Comparison of ENCODE assay signal across 8 cellular contexts in the genomic region with DNA sequence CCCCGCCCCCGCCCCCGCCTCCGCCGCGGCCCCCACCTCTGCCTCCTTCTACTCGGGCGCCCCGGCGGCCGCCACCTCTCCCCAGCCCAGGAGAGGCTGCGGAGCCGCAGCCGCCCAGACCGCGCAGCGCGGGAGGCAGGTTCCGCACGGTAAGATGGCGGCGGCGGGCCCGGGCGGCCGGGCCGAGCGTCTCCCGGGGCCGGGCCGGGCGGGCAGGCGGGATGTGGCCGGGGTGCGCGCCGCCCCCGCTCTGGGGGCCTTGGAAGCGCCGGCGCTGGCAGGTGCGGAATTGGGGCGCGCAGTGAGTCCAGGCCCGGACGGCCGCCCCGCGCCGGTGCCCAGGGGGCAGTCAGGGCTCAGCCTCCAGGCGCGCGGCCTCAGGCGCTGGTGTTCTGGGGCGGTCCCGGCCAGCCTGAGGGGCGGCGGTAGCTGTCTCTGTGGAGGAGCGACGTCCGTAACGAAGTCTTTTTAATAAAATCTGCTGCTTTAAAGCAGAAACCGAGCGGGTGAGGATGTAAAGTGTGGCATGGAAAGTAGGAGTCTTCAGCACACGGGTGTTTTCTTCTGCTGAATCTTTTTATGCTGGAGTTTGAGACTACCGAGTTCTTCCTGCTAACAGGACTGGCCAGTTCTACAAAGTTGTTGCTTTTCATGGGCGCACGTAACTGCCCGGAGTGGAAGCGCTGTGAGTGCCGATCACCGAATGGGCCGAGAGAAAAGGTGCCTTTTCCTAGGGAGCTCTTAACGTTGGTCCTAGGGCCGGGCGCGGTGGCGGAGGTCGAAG. TPM values are rescaled to one million over a fixed set of nuclear protein-coding genes. Genes with fewer than 3 reads are reported as not detected.
DNase-seq lines count a peak whose midpoint lies in the region; ATAC-seq and TF ChIP-seq lines count a peak whose summit lies in the region.

A gene (plus strand): TSS at position 43 of the 784 bp plus-strand sequence. CDS start 3,356 bp downstream, outside the sequence.

- no peaks in the 10 kb centered on the region for H3K27me3 Mint-ChIP-seq in activated CD4-positive, alpha-beta T cell treated with anti-CD3 and anti-CD28 coated beads, Interleukin-2, amount 10 ng/mL, durations not matched to agents 7 days and 5 days
- peaks cover 7% of the 10 kb centered on the region for H3K27me3 Mint-ChIP-seq in endothelial cell (ENCODE audit: unreplicated experiment)

- H3K36me3 ChIP-seq in mesodermal cell (ENCODE audit: control insufficient read depth, insufficient read depth, low read length): peaks cover 65% of the 10 kb centered on the region

- peak within 1 kb of the TSS; percentile 92 for H3K27ac Mint-ChIP-seq in activated CD4-positive, alpha-beta T cell treated with anti-CD3 and anti-CD28 coated beads, Interleukin-2, amount 10 ng/mL, durations not matched to agents 7 days and 5 days
- H3K27ac Mint-ChIP-seq in endothelial cell (ENCODE audit: unreplicated experiment): peak within 1 kb of the TSS; percentile 97

- CTCF ChIA-PET in GM10248 (lab: Yijun Ruan, JAX): interaction anchor here (0.9 to 3.6 kb wide), 8 partner anchors 11 to 37 kb away, joined by 3 to 20 read pairs (median 4); no protein-coding TSS in a partner anchor
- CTCF ChIA-PET in activated CD4-positive, alpha-beta T cell treated with anti-CD3 and anti-CD28 coated beads, Interleukin-2, amount 10 ng/mL, durations not matched to agents 7 days and 5 days (lab: Charles Lee): interaction anchor here (0.7 to 4.0 kb wide), 9 partner anchors 9 to 285 kb away, joined by 3 to 14 read pairs (median 4); a partner anchor contains a TSS

- ATAC-seq in GM21723 (IDR thresholded peaks at IDR 0.05; ENCODE audit: unreplicated experiment): peak; percentile 46

- H3K27ac ChIP-seq in mesodermal cell (ENCODE audit: low read depth, low read length, severe bottlenecking) (peak within 1 kb of the TSS; percentile 92), temporal lobe (ENCODE audit: low read depth, low read length) (peak within 1 kb of the TSS; percentile 82)

- POLR2A ChIA-PET in GM10248 (lab: Yijun Ruan, JAX): interaction anchor here (0.8 kb wide), 1 partner anchor 15 kb away, joined by 4 read pairs; a partner anchor contains a TSS
- POLR2A ChIA-PET in activated CD4-positive, alpha-beta T cell treated with anti-CD3 and anti-CD28 coated beads, Interleukin-2, amount 10 ng/mL, durations not matched to agents 7 days and 5 days (lab: Charles Lee): interaction anchor here (0.7 to 1.5 kb wide), 2 partner anchors 11 to 20 kb away, joined by 3 to 4 read pairs; no protein-coding TSS in a partner anchor

- peak within 1 kb of the TSS; percentile 92 for H3K4me3 ChIP-seq in mesodermal cell (ENCODE audit: extremely low read depth, insufficient read depth, low read length, poor library complexity, severe bottlenecking)

- 1% methylated on average over 64 of the region's 79 CpGs for WGBS in mesodermal cell (ENCODE audit: insufficient coverage in 2 of 2), 2 experiments

- peaks cover 4% of the 10 kb centered on the region for H3K4me1 ChIP-seq in mesodermal cell (ENCODE audit: control insufficient read depth, insufficient read depth, low read length, poor library complexity, severe bottlenecking)

- H3K9me3 Mint-ChIP-seq in activated CD4-positive, alpha-beta T cell treated with anti-CD3 and anti-CD28 coated beads, Interleukin-2, amount 10 ng/mL, durations not matched to agents 7 days and 5 days: no peaks in the 10 kb centered on the region
- no peaks in the 10 kb centered on the region for H3K9me3 Mint-ChIP-seq in endothelial cell (ENCODE audit: unreplicated experiment)

- TF ChIP-seq CTCF in GM10248 (IDR thresholded peaks at IDR 0.05; ENCODE audit: control extremely low read depth, extremely low read depth, low read depth, missing control alignments) (no peak), endothelial cell (IDR thresholded peaks at IDR 0.05; ENCODE audit: unreplicated experiment) (no peak)

- H3K9me3 ChIP-seq in mesodermal cell (ENCODE audit: control insufficient read depth, low read length): no peaks in the 10 kb centered on the region

- H3K4me3 Mint-ChIP-seq in activated CD4-positive, alpha-beta T cell treated with anti-CD3 and anti-CD28 coated beads, Interleukin-2, amount 10 ng/mL, durations not matched to agents 7 days and 5 days: no peak within 1 kb of the TSS
- H3K4me3 Mint-ChIP-seq in endothelial cell (ENCODE audit: unreplicated experiment): peak within 1 kb of the TSS; percentile 100

- DNase-seq in GM10248 (ENCODE audit: extremely low spot score) (peak; percentile 68), HuH-7 (ENCODE audit: low spot score) (peak; percentile 62), endothelial cell (ENCODE audit: low spot score) (peak; percentile 59), NCI-H345 treated with DMSO at 0.1 percent for 48 hours (lab: John Stamatoyannopoulos, UW; ENCODE audit: unreplicated experiment) (no peak)
- peak; percentile 46 for DNase-seq in activated CD4-positive, alpha-beta T cell treated with anti-CD3 and anti-CD28 coated beads, Interleukin-2, amount 10 ng/mL, durations not matched to agents 7 days and 5 days

- peaks cover 33% of the 10 kb centered on the region for H3K4me1 Mint-ChIP-seq in activated CD4-positive, alpha-beta T cell treated with anti-CD3 and anti-CD28 coated beads, Interleukin-2, amount 10 ng/mL, durations not matched to agents 7 days and 5 days
- peaks cover 13% of the 10 kb centered on the region for H3K4me1 Mint-ChIP-seq in endothelial cell (ENCODE audit: unreplicated experiment)

- H3K36me3 Mint-ChIP-seq in activated CD4-positive, alpha-beta T cell treated with anti-CD3 and anti-CD28 coated beads, Interleukin-2, amount 10 ng/mL, durations not matched to agents 7 days and 5 days (ENCODE audit: low read depth): peaks cover 26% of the 10 kb centered on the region
- H3K36me3 Mint-ChIP-seq in endothelial cell (ENCODE audit: low read depth, unreplicated experiment): peaks cover 4% of the 10 kb centered on the region

RNA-seq across cellular contexts. Expression of the gene that starts here (rescaled TPM):
- total RNA-seq in activated CD4-positive, alpha-beta T cell treated with anti-CD3 and anti-CD28 coated beads, Interleukin-2, amount 10 ng/mL, durations not matched to agents 7 days and 5 days: 10 to 100 TPM; 32.5 to 35.1 TPM
- total RNA-seq in endothelial cell (ENCODE audit: unreplicated experiment) (45.0 TPM), temporal lobe (40.3 TPM)
- polyA plus RNA-seq in mesodermal cell (2013, experiment 1 of 2): 33.1 TPM
- 30.2 TPM for polyA plus RNA-seq in mesodermal cell (2013, experiment 2 of 2)
